In genomic region chr3:21665444-21665843, GRCh38 we compare ENCODE assay signal across 21 cellular contexts.
DNase-seq lines count a peak whose midpoint lies in the region; ATAC-seq, FAIRE-seq and TF ChIP-seq lines count a peak whose summit lies in the region.
"Had no signal": no experiment of that assay in that cellular context is flagged by ENCODE, and none has a peak within 500 bp of the region (broad histone marks: within the 10 kb centered on the region; RNA-seq: fewer than 3 reads in every experiment).

No MANE protein-coding gene starts in this region.

- H3K79me2 ChIP-seq in H1 (ENCODE audit: control insufficient read depth in 1 of 2, insufficient read depth in 2 of 2, low read length in 2 of 2) = no peaks in the 10 kb centered on the region; a peak in 1 of 4 replicates

- H3K27me3 ChIP-seq in H1 (replicated peaks in 1 of 4; ENCODE audit: control insufficient read depth in 3 of 4, extremely low read depth in 1 of 4, insufficient read depth in 3 of 4, low read length in 3 of 4) (no peaks in the 10 kb centered on the region), thoracic aorta (replicated peaks; ENCODE audit: insufficient read depth) (no peaks in the 10 kb centered on the region), psoas muscle (ENCODE audit: insufficient read depth in 3 of 3, low read length in 2 of 3) (no peaks in the 10 kb centered on the region)
- H3K27me3 ChIP-seq: upper lobe of right lung had no signal

- H4K8ac ChIP-seq in H1 (ENCODE audit: extremely low read depth, insufficient read depth, low read length) = no peak overlapping the region

- H3K9me3 ChIP-seq in H1 (ENCODE audit: insufficient read depth in 2 of 2, low read depth in 1 of 2, low read length in 1 of 2) (no peaks in the 10 kb centered on the region), thoracic aorta (no peaks in the 10 kb centered on the region), psoas muscle (no peaks in the 10 kb centered on the region)
- H3K9me3 ChIP-seq: upper lobe of right lung had no signal

- H2BK5ac ChIP-seq in H1 (ENCODE audit: low read depth, low read length) = no peak overlapping the region

- no peak overlapping the region for H3K56ac ChIP-seq in H1 (replicated peaks; ENCODE audit: insufficient read length, low read depth, low read length)

- 0 out of 2 replicates have a peak overlapping the region, but pooled peaks have one; percentile 9 for H3K18ac ChIP-seq in H1 (ENCODE audit: extremely low read depth, low read length)

- H3K27ac ChIP-seq in H1 (ENCODE audit: low read depth, low read length) = 0 out of 2 replicates have a peak overlapping the region, but pooled peaks have one; percentile 13
- H3K27ac ChIP-seq in thoracic aorta = peak overlapping the region in 1 of 2 donors; percentile 19
- no peak overlapping the region for H3K27ac ChIP-seq in psoas muscle
- H3K27ac ChIP-seq: upper lobe of right lung had no signal

- H3K23ac ChIP-seq in H1 (ENCODE audit: insufficient read length) = no peak overlapping the region

- ATAC-seq in thoracic aorta (ENCODE audit: insufficient number of reproducible peaks, low FRiP score, low read depth) (no peak), psoas muscle (no peak), GM19035 (IDR thresholded peaks at IDR 0.05; ENCODE audit: unreplicated experiment) (no peak)
- ATAC-seq: activated T-cell treated with anti-CD3 and anti-CD28 coated beads, Interleukin-2, amount 50 U/mL, for 4 hours; naive thymus-derived CD4-positive, alpha-beta T cell; upper lobe of right lung had no signal

- no peaks in the 10 kb centered on the region for H3K23me2 ChIP-seq in H1 (ENCODE audit: low read depth, low read length)

- H4K20me1 ChIP-seq in H1 (replicated peaks in 1 of 2; ENCODE audit: control insufficient read depth in 1 of 2, insufficient read depth in 2 of 2, low read length in 2 of 2) = no peaks in the 10 kb centered on the region

- H2AFZ ChIP-seq in H1 (ENCODE audit: low read length) = 0 out of 2 replicates have a peak overlapping the region, but pooled peaks have one; percentile 23

- 35% methylated on average over 4 of the region's 4 CpGs; no CpG with 5 or more reads in 1 of the 2 experiments for WGBS in H1 (ENCODE audit: extremely low coverage in 1 of 2, insufficient coverage in 1 of 2, insufficient read length in 1 of 2, insufficient replicate concordance in 2 of 2, low coverage in 1 of 2, low lambda C conversion rate in 2 of 2, missing lambda C conversion rate in 1 of 2), 2 experiments
- WGBS in psoas muscle, 3 donors = 28 to 36% (median 35%) methylated on average over 4 of the region's 4 CpGs

- peak; percentile 27 for DNase-seq in LNCaP clone FGC (ENCODE audit: low read depth)
- DNase-seq in H1 (ENCODE audit: low read depth in 1 of 2, low spot score in 2 of 2) = no peak
- peak; percentile 54 for DNase-seq in iPS-NIHi7 (ENCODE audit: extremely low spot score)
- DNase-seq in thoracic aorta (ENCODE audit: low spot score) = no peak
- DNase-seq in psoas muscle = no peak
- no peak for DNase-seq in AML-193 (lab: John Stamatoyannopoulos, UW)
- DNase-seq: activated naive CD4-positive, alpha-beta T cell treated with anti-CD3 and anti-CD28 coated beads, Interleukin-2, amount 10 ng/mL, durations not matched to agents 7 days and 5 days; activated T-cell treated with anti-CD3 and anti-CD28 coated beads, Interleukin-2, amount 50 U/mL, for 4 hours; aorta; EL; erythroblast; IMR-90; naive thymus-derived CD4-positive, alpha-beta T cell; NCI-H187 treated with DMSO at 0.1 percent for 48 hours; stimulated activated CD4-positive, alpha-beta T cell treated with anti-CD3 and anti-CD28 coated beads, Interleukin-2, amount 100 ng/mL, for 24 hours; T-helper 9 cell; upper lobe of right lung had no signal

- no peak for TF ChIP-seq POLR2A in H1 (IDR thresholded peaks at IDR 0.05; ENCODE audit: control extremely low read depth in 1 of 2, low read depth in 2 of 2, low read length in 2 of 2)

- H3K4me2 ChIP-seq in H1 (ENCODE audit: insufficient read depth in 1 of 2, low read depth in 2 of 2, low read length in 2 of 2) = peak overlapping the region; percentile 44 to 57

- H3K14ac ChIP-seq in H1 (ENCODE audit: insufficient read length) = no peak overlapping the region

- TF ChIP-seq CTCF in LNCaP clone FGC (IDR thresholded peaks at IDR 0.05; ENCODE audit: control insufficient read depth, extremely low read depth, insufficient read depth) (no peak), H1 (IDR thresholded peaks at IDR 0.05; ENCODE audit: control extremely low read depth in 1 of 3, insufficient read depth in 1 of 3, low read depth in 1 of 3, low read length in 3 of 3) (no peak), thoracic aorta (IDR thresholded peaks at IDR 0.05) (no peak), psoas muscle (IDR thresholded peaks at IDR 0.05) (no peak)

- intact Hi-C loops in psoas muscle (cut with DNase I) = no loop called here

- no peak for TF ChIP-seq RAD21 in H1 (IDR thresholded peaks at IDR 0.05 in 1 of 2, conservative IDR thresholded peaks at IDR 0.05 in 1 of 2; ENCODE audit: low read depth in 2 of 2, low read length in 2 of 2)

- no peaks in the 10 kb centered on the region for H3K79me1 ChIP-seq in H1 (ENCODE audit: low read depth, low read length)

- H3K4ac ChIP-seq in H1 (replicated peaks; ENCODE audit: insufficient read length, low read depth, low read length) = no peak overlapping the region

- H3K4me1 ChIP-seq in H1 (replicated peaks in 1 of 4; ENCODE audit: control insufficient read depth in 3 of 4, insufficient read depth in 4 of 4, low read length in 3 of 4) (peaks cover 0 to 17% (median 9%) of the 10 kb centered on the region in 4 experiments; a peak in 6 of 7 replicates), thoracic aorta (ENCODE audit: control insufficient read depth in 1 of 2, low read depth in 2 of 2) (peaks cover 19 to 44% of the 10 kb centered on the region in 2 donors), psoas muscle (no peaks in the 10 kb centered on the region)
- H3K4me1 ChIP-seq: upper lobe of right lung had no signal

- no peaks in the 10 kb centered on the region for H3K36me3 ChIP-seq in H1 (ENCODE audit: control insufficient read depth in 2 of 4, insufficient read depth in 4 of 4, low read length in 3 of 4)
- H3K36me3 ChIP-seq in thoracic aorta = no peaks in the 10 kb centered on the region
- H3K36me3 ChIP-seq in psoas muscle (ENCODE audit: insufficient read depth in 1 of 2, low read depth in 1 of 2) = no peaks in the 10 kb centered on the region
- H3K36me3 ChIP-seq: upper lobe of right lung had no signal

- H3K4me3 ChIP-seq in LNCaP clone FGC (ENCODE audit: low read depth, low read length) = no peak overlapping the region
- H3K4me3 ChIP-seq in H1 (ENCODE audit: extremely low read depth in 1 of 4, insufficient read depth in 2 of 4, low read depth in 3 of 4, low read length in 4 of 4) = no peak overlapping the region; a peak in 1 of 8 replicates
- H3K4me3 ChIP-seq in thoracic aorta = peak overlapping the region; percentile 31
- no peak overlapping the region for H3K4me3 ChIP-seq in psoas muscle
- H3K4me3 ChIP-seq: lung, upper lobe of right lung had no signal

- no peak overlapping the region; the same call in 1 of the 2 replicates for H2BK12ac ChIP-seq in H1 (ENCODE audit: low read depth, low read length)

- H4K5ac ChIP-seq in H1 (ENCODE audit: insufficient read length, low read depth, low read length) = no peak overlapping the region

- TF ChIP-seq EP300 in H1 (IDR thresholded peaks at IDR 0.05; ENCODE audit: borderline replicate concordance in 1 of 2, low read depth in 2 of 2, low read length in 2 of 2) = no peak

- H2BK15ac ChIP-seq in H1 (ENCODE audit: low read length) = no peak overlapping the region

- no peak overlapping the region for H4K91ac ChIP-seq in H1 (replicated peaks; ENCODE audit: insufficient read length, low read length)

- peak; percentile 75 for FAIRE-seq in H1 (lab: Jason Lieb, UNC)
- FAIRE-seq: GM19239, H54 had no signal

- CTCF ChIA-PET in H1 (lab: Charles Lee; ENCODE audit: partially characterized antibody) = no interaction called here

- no peak overlapping the region for H2AK5ac ChIP-seq in H1 (ENCODE audit: low read depth, low read length)

- no peak overlapping the region; a peak in 1 of 7 replicates for H3K9ac ChIP-seq in H1 (replicated peaks in 1 of 4; ENCODE audit: extremely low read depth in 1 of 4, low read depth in 3 of 4, low read length in 3 of 4)

- POLR2A ChIA-PET in H1 (lab: Charles Lee; ENCODE audit: partially characterized antibody) = interaction anchor here (0.6 kb wide), 1 partner anchor 16 kb away, joined by 3 read pairs; no protein-coding TSS in a partner anchor

- no peak overlapping the region for H2BK120ac ChIP-seq in H1 (replicated peaks; ENCODE audit: low read depth, low read length)

- H2BK20ac ChIP-seq in H1 (ENCODE audit: low read length) = no peak overlapping the region

TF ChIP-seq in H1, 55 proteins besides CTCF, POLR2A, EP300 and RAD21 (continues in another document):
- TF ChIP-seq HDAC2 (IDR thresholded peaks at IDR 0.05; ENCODE audit: borderline replicate concordance in 1 of 2, low read depth in 2 of 2, low read length in 2 of 2) = no peak
- TF ChIP-seq HDAC6 (IDR thresholded peaks at IDR 0.05; ENCODE audit: low read depth, low read length) = no peak
- peak; percentile 69 for TF ChIP-seq ASH2L (IDR thresholded peaks at IDR 0.05; ENCODE audit: low read length)
- TF ChIP-seq CHD1 (IDR thresholded peaks at IDR 0.05; ENCODE audit: low read depth, low read length) = no peak
- TF ChIP-seq SIRT6 (IDR thresholded peaks at IDR 0.05; ENCODE audit: low read length) = no peak
- TF ChIP-seq ZNF274 (IDR thresholded peaks at IDR 0.05; ENCODE audit: borderline replicate concordance, extremely low read depth, low read length) = no peak
- TF ChIP-seq EZH2 (IDR thresholded peaks at IDR 0.05; ENCODE audit: low read depth, low read length, severe bottlenecking) = no peak
- TF ChIP-seq TAF7 (optimal IDR thresholded peaks at IDR 0.05; ENCODE audit: borderline replicate concordance, low read depth, low read length) = no peak
- 0 out of 2 replicates have a peak, but pooled peaks have one; percentile 33 for TF ChIP-seq SP1 (IDR thresholded peaks at IDR 0.05; ENCODE audit: low read depth, low read length)
- no peak for TF ChIP-seq BACH1 (IDR thresholded peaks at IDR 0.05; ENCODE audit: low read length)
- TF ChIP-seq KDM4A (IDR thresholded peaks at IDR 0.05; ENCODE audit: low read depth, low read length, severe bottlenecking) = no peak
- no peak for TF ChIP-seq TAF1 (IDR thresholded peaks at IDR 0.05; ENCODE audit: low read depth, low read length)
- no peak for TF ChIP-seq RNF2 (IDR thresholded peaks at IDR 0.05; ENCODE audit: borderline replicate concordance, low read depth, low read length, missing control alignments, poor library complexity, severe bottlenecking)
- TF ChIP-seq KDM1A (IDR thresholded peaks at IDR 0.05; ENCODE audit: borderline replicate concordance, low read length) = no peak
- peak; percentile 62; the same call in 1 of the 2 replicates for TF ChIP-seq TEAD4 (IDR thresholded peaks at IDR 0.05; ENCODE audit: low read depth, low read length)
- TF ChIP-seq CHD2 (IDR thresholded peaks at IDR 0.05; ENCODE audit: low read length) = no peak

Comparison
In these comparisons a context has a peak if more than half of its experiments do, and no peak if none do; other contexts are left out.
1. DNase-seq: peak in LNCaP clone FGC (single experiment) and iPS-NIHi7 (single experiment); none in H1 (0 of 2), thoracic aorta (single experiment), psoas muscle (0 of 2) and AML-193 (0 of 2).